9 cellular contexts compared by ENCODE assay signal in the genomic region with DNA sequence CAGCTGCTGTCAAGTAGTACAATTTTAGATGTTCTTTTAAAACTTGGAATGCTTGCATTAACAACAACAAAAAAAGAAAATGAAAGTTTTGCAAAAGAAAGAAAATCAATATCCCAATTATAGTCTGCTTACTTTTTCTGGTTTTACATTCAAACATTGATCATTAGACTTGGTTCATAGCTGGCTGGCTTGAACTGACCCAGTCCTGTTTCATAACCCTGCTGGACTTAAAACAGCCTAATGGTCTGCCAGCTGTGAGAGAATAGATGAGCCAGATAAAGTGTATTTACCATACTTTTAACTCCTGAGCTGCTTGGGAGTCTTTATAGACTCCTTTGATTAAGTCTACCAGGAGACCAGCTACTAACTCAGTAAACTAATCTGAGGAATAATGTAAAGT. TPM values are rescaled to one million over a fixed set of nuclear protein-coding genes. Genes with fewer than 3 reads are reported as not detected.
A peak's percentile ranks its signal among the peaks of the same experiment; 100 is the strongest.
DNase-seq lines count a peak whose midpoint lies in the region; ATAC-seq and TF ChIP-seq lines count a peak whose summit lies in the region.
"Had no signal": no experiment of that assay in that cellular context is flagged by ENCODE, and none has a peak within 500 bp of the region (broad histone marks: within the 10 kb centered on the region; RNA-seq: fewer than 3 reads in every experiment).

No MANE protein-coding gene starts in this region.

- peak overlapping the region in 2 of 11 experiments; percentile 34 to 61; a peak in 3 of 22 replicates for H3K9ac ChIP-seq in BLaER1 treated with 17β-estradiol and CSF1 and Interleukin-3, amounts not matched to agents 10 nM and 100 nM

- H3K4me3 ChIP-seq in BLaER1 treated with 17β-estradiol and CSF1 and Interleukin-3, amounts not matched to agents 10 nM and 100 nM, result no peak overlapping the region
- H3K4me3 ChIP-seq in LNCaP clone FGC (ENCODE audit: low read depth, low read length), result no peak overlapping the region
- no peak overlapping the region for H3K4me3 ChIP-seq in astrocyte of the spinal cord (ENCODE audit: low read depth, low read length)

- peak overlapping the region; percentile 13 to 92 (median 69); a peak in 15 of 22 replicates for H3K4me2 ChIP-seq in BLaER1 treated with 17β-estradiol and CSF1 and Interleukin-3, amounts not matched to agents 10 nM and 100 nM

- H3K9me3 Mint-ChIP-seq in naive B cell, result no peaks in the 10 kb centered on the region

- peaks cover 0 to 27% (median 10%) of the 10 kb centered on the region in 11 experiments; a peak in 11 of 22 replicates for H3K9me3 ChIP-seq in BLaER1 treated with 17β-estradiol and CSF1 and Interleukin-3, amounts not matched to agents 10 nM and 100 nM (replicated peaks in 1 of 11)

- peaks cover 13 to 42% (median 30%) of the 10 kb centered on the region in 11 experiments; a peak in 20 of 22 replicates for H3K36me3 ChIP-seq in BLaER1 treated with 17β-estradiol and CSF1 and Interleukin-3, amounts not matched to agents 10 nM and 100 nM

- H3K27me3 Mint-ChIP-seq in naive B cell, result no peaks in the 10 kb centered on the region

- peak overlapping the region in 3 of 8 donors; percentile 11 to 43 (median 42) for H3K4me3 Mint-ChIP-seq in naive B cell

- H3K27me3 ChIP-seq in BLaER1 treated with 17β-estradiol and CSF1 and Interleukin-3, amounts not matched to agents 10 nM and 100 nM, result no peaks in the 10 kb centered on the region

- no peak for ATAC-seq in naive B cell (ENCODE audit: low read depth in 2 of 2)
- ATAC-seq in GM18519 (IDR thresholded peaks at IDR 0.05; ENCODE audit: low FRiP score, unreplicated experiment), result no peak
- no peak for ATAC-seq in HG02588 (IDR thresholded peaks at IDR 0.05; ENCODE audit: unreplicated experiment)

- in situ Hi-C loops in astrocyte of the spinal cord (cut with HindIII; ENCODE audit: low sequenced_read_pairs), result no loop called here

- H3K27ac Mint-ChIP-seq in naive B cell, result peak overlapping the region in 4 of 6 donors; percentile 1 to 93 (median 68)

- peaks cover 44 to 100% (median 84%) of the 10 kb centered on the region in 11 experiments; a peak in 20 of 22 replicates for H4K20me1 ChIP-seq in BLaER1 treated with 17β-estradiol and CSF1 and Interleukin-3, amounts not matched to agents 10 nM and 100 nM

- DNase-seq in LNCaP clone FGC (ENCODE audit: low read depth) (peak; percentile 50), astrocyte of the spinal cord (ENCODE audit: low read depth, low spot score) (peak; percentile 18), naive B cell (no peak), NCI-H345 treated with DMSO at 0.1 percent for 48 hours (lab: John Stamatoyannopoulos, UW; ENCODE audit: unreplicated experiment) (no peak), caudate nucleus (lab: John Stamatoyannopoulos, UW) (no peak)
- DNase-seq: amniotic stem cell had no signal

- peaks cover 9 to 51% (median 28%) of the 10 kb centered on the region in 10 experiments for H3K4me1 ChIP-seq in BLaER1 treated with 17β-estradiol and CSF1 and Interleukin-3, amounts not matched to agents 10 nM and 100 nM

- TF ChIP-seq CTCF in LNCaP clone FGC (IDR thresholded peaks at IDR 0.05; ENCODE audit: control insufficient read depth, extremely low read depth, insufficient read depth) (no peak), astrocyte of the spinal cord (IDR thresholded peaks at IDR 0.05; ENCODE audit: low read depth, low read length) (no peak)

- peak overlapping the region in 5 of 11 experiments; percentile 0 to 33 (median 20); a peak in 3 of 22 replicates for H3K27ac ChIP-seq in BLaER1 treated with 17β-estradiol and CSF1 and Interleukin-3, amounts not matched to agents 10 nM and 100 nM
- no peak overlapping the region for H3K27ac ChIP-seq in caudate nucleus (ENCODE audit: low read depth, low read length)

- peaks cover 63 to 78% (median 76%) of the 10 kb centered on the region in 3 donors for H3K4me1 Mint-ChIP-seq in naive B cell

- no peaks in the 10 kb centered on the region for H3K36me3 Mint-ChIP-seq in naive B cell

RNA-seq across cellular contexts. Expression of a gene that starts 59.2 kb away (rescaled TPM):
- polyA plus RNA-seq in naive B cell (ENCODE audit: low read depth in 6 of 6), result 100 to 1,000 TPM; 141 to 207 (median 162) TPM

Comparison
In these comparisons a context has a peak if more than half of its experiments do, and no peak if none do; other contexts are left out.
1. DNase-seq: peak in LNCaP clone FGC (single experiment) and astrocyte of the spinal cord (single experiment); none in naive B cell (single experiment), NCI-H345 treated with DMSO at 0.1 percent for 48 hours (single experiment) and caudate nucleus (0 of 61).